Comparison of ENCODE assay signal across 13 cellular contexts in genomic region chr1:236421022-236421421, GRCh38. TPM values are rescaled to one million over a fixed set of nuclear protein-coding genes. Genes with fewer than 3 reads are reported as not detected.
DNase-seq lines count a peak whose midpoint lies in the region; ATAC-seq, FAIRE-seq and TF ChIP-seq lines count a peak whose summit lies in the region.
"Had no signal": no experiment of that assay in that cellular context is flagged by ENCODE, and none has a peak within 500 bp of the region (broad histone marks: within the 10 kb centered on the region; RNA-seq: fewer than 3 reads in every experiment).

No MANE protein-coding gene starts in this region.

- no peak overlapping the region for H2AFZ ChIP-seq in OCI-LY7 (ENCODE audit: low read length)

- FAIRE-seq in A549 (lab: Jason Lieb, UNC), result no peak

- 30% methylated on average over 4 of the region's 4 CpGs for WGBS in A549 (ENCODE audit: missing lambda C conversion rate)

- CTCF ChIA-PET in A549 (lab: Yijun Ruan, JAX), result no interaction called here
- CTCF ChIA-PET in OCI-LY7 (lab: Charles Lee; ENCODE audit: unreplicated experiment), result no interaction called here

- TF ChIP-seq CTCF in A549 (IDR thresholded peaks at IDR 0.05) (no peak), RWPE2 (IDR thresholded peaks at IDR 0.05; ENCODE audit: poor library complexity, severe bottlenecking) (no peak), gastrocnemius medialis (IDR thresholded peaks at IDR 0.05 in 4 of 5, conservative IDR thresholded peaks at IDR 0.05 in 1 of 5) (no peak), OCI-LY7 (conservative IDR thresholded peaks at IDR 0.05; ENCODE audit: low read length) (no peak)

- H4K20me1 ChIP-seq in OCI-LY7 (ENCODE audit: insufficient read depth, low read length), result no peaks in the 10 kb centered on the region

- DNase-seq in A549 (ENCODE audit: low read depth in 1 of 2, low spot score in 1 of 2) (peak; percentile 65 to 91), EL (peak; percentile 86), RWPE2 (ENCODE audit: low spot score) (no peak), fibroblast of peridontal ligament (ENCODE audit: extremely low read depth) (peak; percentile 70), Kasumi-1 (lab: John Stamatoyannopoulos, UW) (no peak), gastrocnemius medialis (no peak), DMS114 treated with DMSO at 0.1 percent for 48 hours (lab: John Stamatoyannopoulos, UW; ENCODE audit: unreplicated experiment) (no peak), OCI-LY7 (ENCODE audit: low spot score) (no peak)
- DNase-seq: NCI-H226; stimulated activated CD4-positive, alpha-beta T cell treated with anti-CD3 and anti-CD28 coated beads, Interleukin-2, amount 100 ng/mL, for 24 hours had no signal

- H3K4me2 ChIP-seq in A549 (peak overlapping the region; percentile 25), OCI-LY7 (ENCODE audit: low read length) (no peak overlapping the region)

- TF ChIP-seq POLR2A in A549 (IDR thresholded peaks at IDR 0.05; ENCODE audit: low read length) (no peak), gastrocnemius medialis (IDR thresholded peaks at IDR 0.05) (no peak)

- H3K36me3 ChIP-seq in RWPE2 (ENCODE audit: low read depth) (no peaks in the 10 kb centered on the region), gastrocnemius medialis (no peaks in the 10 kb centered on the region), OCI-LY7 (ENCODE audit: insufficient read depth, low read length) (no peaks in the 10 kb centered on the region)

- H3K9me2 ChIP-seq in OCI-LY7 (ENCODE audit: insufficient read depth, low read length), result no peaks in the 10 kb centered on the region

- TF ChIP-seq EP300 in A549 (IDR thresholded peaks at IDR 0.05), result peak; percentile 42 to 64; a peak in 1 of 5 replicates

- H3K79me2 ChIP-seq in OCI-LY7 (ENCODE audit: insufficient read depth, low read depth, low read length), result no peaks in the 10 kb centered on the region

- in situ Hi-C loops in gastrocnemius medialis (cut with MboI; ENCODE audit: low sequenced_read_pairs in 4 of 4), result no loop called here

- TF ChIP-seq RAD21 in A549 (conservative IDR thresholded peaks at IDR 0.05 in 1 of 2, IDR thresholded peaks at IDR 0.05 in 1 of 2), result no peak

- no TSS peak for BruUV-seq in OCI-LY7 (replicated peaks; lab: Mats Ljungman, UMichigan)

- H3K9me3 ChIP-seq in A549, result no peaks in the 10 kb centered on the region
- no peaks in the 10 kb centered on the region for H3K9me3 ChIP-seq in RWPE2 (ENCODE audit: severe bottlenecking)
- no peaks in the 10 kb centered on the region for H3K9me3 ChIP-seq in gastrocnemius medialis
- H3K9me3 ChIP-seq in OCI-LY7 (ENCODE audit: low read length), result no peaks in the 10 kb centered on the region

- H3K4me1 ChIP-seq in A549, result peaks cover 29% of the 10 kb centered on the region
- no peaks in the 10 kb centered on the region for H3K4me1 ChIP-seq in RWPE2 (ENCODE audit: insufficient read depth, poor library complexity, severe bottlenecking)
- no peaks in the 10 kb centered on the region for H3K4me1 ChIP-seq in gastrocnemius medialis
- no peaks in the 10 kb centered on the region for H3K4me1 ChIP-seq in OCI-LY7 (ENCODE audit: insufficient read depth, low read length, poor library complexity, severe bottlenecking)

- intact Hi-C loops in gastrocnemius medialis (cut with DNase I; ENCODE audit: low total_unique reads), result no loop called here
- intact Hi-C loops in OCI-LY7 (cut with micrococcal nuclease; ENCODE audit: unreplicated experiment), result no loop called here

- no peak overlapping the region for H3K4me3 ChIP-seq in A549
- H3K4me3 ChIP-seq in RWPE2 (ENCODE audit: severe bottlenecking), result no peak overlapping the region
- H3K4me3 ChIP-seq in gastrocnemius medialis, result no peak overlapping the region
- H3K4me3 ChIP-seq in OCI-LY7 (ENCODE audit: low read depth, low read length, poor library complexity, severe bottlenecking), result no peak overlapping the region

- H3K27me3 ChIP-seq in RWPE2 (ENCODE audit: insufficient read depth, poor library complexity, severe bottlenecking), result no peaks in the 10 kb centered on the region
- H3K27me3 ChIP-seq in gastrocnemius medialis, result no peaks in the 10 kb centered on the region

- POLR2A ChIA-PET in A549 (lab: Yijun Ruan, JAX) (no interaction called here), OCI-LY7 (lab: Charles Lee) (no interaction called here)

- peak; percentile 95 to 97 for ATAC-seq in A549
- peak; percentile 58; the same call in 2 of the 3 replicates for ATAC-seq in RWPE2 (ENCODE audit: low read depth)
- ATAC-seq in gastrocnemius medialis, result no peak
- ATAC-seq: Right ventricle myocardium inferior had no signal

- H3K27ac ChIP-seq in A549 (peak overlapping the region; percentile 64 to 74), RWPE2 (ENCODE audit: poor library complexity, severe bottlenecking) (no peak overlapping the region), gastrocnemius medialis (no peak overlapping the region), OCI-LY7 (ENCODE audit: low read depth, low read length, poor library complexity, severe bottlenecking) (no peak overlapping the region)
- H3K27ac ChIP-seq: C4-2B, VCaP had no signal

TF ChIP-seq in A549, 52 proteins besides CTCF, POLR2A, EP300 and RAD21 (continues in another document):
- no peak for TF ChIP-seq ESRRA (IDR thresholded peaks at IDR 0.05; ENCODE audit: borderline replicate concordance, low read length)
- TF ChIP-seq, protein P1, sequence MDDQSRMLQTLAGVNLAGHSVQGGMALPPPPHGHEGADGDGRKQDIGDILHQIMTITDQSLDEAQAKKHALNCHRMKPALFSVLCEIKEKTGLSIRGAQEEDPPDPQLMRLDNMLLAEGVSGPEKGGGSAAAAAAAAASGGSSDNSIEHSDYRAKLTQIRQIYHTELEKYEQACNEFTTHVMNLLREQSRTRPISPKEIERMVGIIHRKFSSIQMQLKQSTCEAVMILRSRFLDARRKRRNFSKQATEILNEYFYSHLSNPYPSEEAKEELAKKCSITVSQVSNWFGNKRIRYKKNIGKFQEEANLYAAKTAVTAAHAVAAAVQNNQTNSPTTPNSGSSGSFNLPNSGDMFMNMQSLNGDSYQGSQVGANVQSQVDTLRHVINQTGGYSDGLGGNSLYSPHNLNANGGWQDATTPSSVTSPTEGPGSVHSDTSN (IDR thresholded peaks at IDR 0.05), result no peak
- TF ChIP-seq JUN (IDR thresholded peaks at IDR 0.05), result 0 out of 5 replicates have a peak, but pooled peaks of 1 of the 2 experiments have one; percentile 44
- TF ChIP-seq KDM5A (IDR thresholded peaks at IDR 0.05), result no peak
- TF ChIP-seq MAX (IDR thresholded peaks at IDR 0.05), result peak; percentile 87
- TF ChIP-seq USF2 (IDR thresholded peaks at IDR 0.05), result peak; percentile 35; the same call in 1 of the 2 replicates
- TF ChIP-seq MAZ (IDR thresholded peaks at IDR 0.05; ENCODE audit: borderline replicate concordance, low read depth, low read length), result no peak
- TF ChIP-seq CHD2 (IDR thresholded peaks at IDR 0.05; ENCODE audit: low read length, partially characterized antibody), result no peak
- TF ChIP-seq FOSL2 (IDR thresholded peaks at IDR 0.05), result peak; percentile 50; the same call in 1 of the 2 replicates
- TF ChIP-seq FOSL2 (CRISPR knock-in tag; IDR thresholded peaks at IDR 0.05), result peak; percentile 94
- TF ChIP-seq HOXB5 (CRISPR knock-in tag; IDR thresholded peaks at IDR 0.05), result peak; percentile 19; the same call in 1 of the 2 replicates
- peak; percentile 31 to 71; a peak in 2 of 4 replicates for TF ChIP-seq CEBPB (IDR thresholded peaks at IDR 0.05)
- no peak for TF ChIP-seq TP53 (CRISPR knock-in tag; IDR thresholded peaks at IDR 0.05)
- TF ChIP-seq REST (IDR thresholded peaks at IDR 0.05), result no peak
- peak; percentile 85 for TF ChIP-seq GATA3 (IDR thresholded peaks at IDR 0.05; ENCODE audit: borderline replicate concordance)
- TF ChIP-seq HDAC2 (IDR thresholded peaks at IDR 0.05), result no peak

RNA-seq across cellular contexts. Expression of gene EDARADD, which starts 26.9 kb away (rescaled TPM):
- polyA plus RNA-seq in A549 (2011; rRNA removed) (5.8 and 7.2 TPM in 2 replicates), A549 (2017; fragmentation: RNase III; extraction: RNeasy Plus Mini Kit Qiagen cat#74134 plus additional on column Dnase treatment) (1.5 to 2.1 TPM (median 2.0 TPM) in 3 replicates)
- 1.1 and 1.3 TPM in 2 replicates for polyA plus RNA-seq in A549 (2012; cell fraction: cytosol; rRNA removed)
- 0.73 and 0.95 TPM in 2 replicates for polyA plus RNA-seq in A549 (2012; cell fraction: nucleus; rRNA removed)
- polyA minus RNA-seq in A549 (2011; rRNA and poly(A)+ RNA removed), result 6.2 and 6.8 TPM in 2 replicates
- total RNA-seq in gastrocnemius medialis (not detected), OCI-LY7 (2022) (not detected in 2 replicates)
- not detected in 2 replicates for total RNA-seq in OCI-LY7 (2014; rRNA removed; shearing (Covaris generic))

Comparison
In these comparisons a context has a peak if more than half of its experiments do, and no peak if none do; other contexts are left out.
1. ATAC-seq: peak in A549 (2 of 2) and RWPE2 (single experiment); none in gastrocnemius medialis (0 of 2).
2. DNase-seq: peak in A549 (2 of 2), EL (single experiment) and fibroblast of peridontal ligament (single experiment); none in RWPE2 (single experiment), Kasumi-1 (0 of 2), gastrocnemius medialis (0 of 2), DMS114 treated with DMSO at 0.1 percent for 48 hours (single experiment) and OCI-LY7 (single experiment).
3. H3K27ac ChIP-seq: peak in A549 (2 of 2); none in RWPE2 (single experiment), gastrocnemius medialis (0 of 4) and OCI-LY7 (single experiment).